In the genomic region with DNA sequence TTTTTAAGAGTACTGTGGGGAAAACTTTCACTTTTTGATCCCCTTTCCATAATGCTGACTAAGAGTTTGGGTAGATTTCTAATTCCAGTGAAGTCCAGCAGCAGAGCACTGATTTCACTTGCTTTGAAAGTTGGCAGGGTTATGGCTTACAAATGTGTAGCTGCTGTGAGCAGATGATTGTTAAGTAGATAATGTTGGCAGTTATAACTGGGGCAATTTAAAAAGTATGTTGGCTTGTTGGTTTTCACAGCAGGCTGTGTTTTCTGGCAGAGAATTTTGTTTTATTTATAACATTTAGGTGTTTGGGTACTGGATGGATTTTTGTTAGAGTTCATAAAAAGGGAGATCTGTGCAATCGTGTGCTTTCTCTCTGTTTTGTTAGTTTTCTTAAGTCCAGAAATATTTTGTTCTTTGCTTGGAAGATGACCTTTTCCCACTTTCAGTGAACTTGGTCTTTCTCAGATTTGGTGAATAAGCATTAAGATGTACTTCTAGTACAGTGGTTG, we compare ENCODE assay signal across 13 cellular contexts. TPM values are rescaled to one million over a fixed set of nuclear protein-coding genes. Genes with fewer than 3 reads are reported as not detected.
DNase-seq lines count a peak whose midpoint lies in the region; ATAC-seq and FAIRE-seq lines count a peak whose summit lies in the region.
"Had no signal": no experiment of that assay in that cellular context is flagged by ENCODE, and none has a peak within 500 bp of the region (broad histone marks: within the 10 kb centered on the region; RNA-seq: fewer than 3 reads in every experiment).

No MANE protein-coding gene starts in this region.

- H3K27ac Mint-ChIP-seq in T-cell, result no peak overlapping the region
- H3K27ac Mint-ChIP-seq: activated CD4-positive, alpha-beta T cell treated with anti-CD3 and anti-CD28 coated beads, Interleukin-2, amount 10 ng/mL, durations not matched to agents 24 days and 14 days had no signal

- CTCF ChIA-PET in T-cell (lab: Charles Lee), result no interaction called here

- no peaks in the 10 kb centered on the region for H3K9me3 Mint-ChIP-seq in T-cell
- H3K9me3 Mint-ChIP-seq: activated CD4-positive, alpha-beta T cell treated with anti-CD3 and anti-CD28 coated beads, Interleukin-2, amount 10 ng/mL, durations not matched to agents 24 days and 14 days had no signal

- peaks cover 0 to 17% (median 0%) of the 10 kb centered on the region in 3 donors for H3K4me1 Mint-ChIP-seq in T-cell

- peak; percentile 61 for DNase-seq in DMS 273 (lab: John Stamatoyannopoulos, UW; ENCODE audit: unreplicated experiment)
- DNase-seq in RCC 7860 (ENCODE audit: low spot score), result peak; percentile 11
- DNase-seq in fibroblast of peridontal ligament (ENCODE audit: extremely low read depth), result peak; percentile 91
- DNase-seq in non-pigmented ciliary epithelial cell (ENCODE audit: low read depth), result peak; percentile 28
- no peak for DNase-seq in NCI-H526 (lab: John Stamatoyannopoulos, UW)
- no peak for DNase-seq in T-cell
- DNase-seq: activated CD4-positive, alpha-beta T cell treated with anti-CD3 and anti-CD28 coated beads, Interleukin-2, amount 10 ng/mL, durations not matched to agents 24 days and 14 days; DMS79; NCI-H510A; stimulated activated CD4-positive, alpha-beta T cell treated with anti-CD3 and anti-CD28 coated beads, Interleukin-2, amount 100 ng/mL, for 24 hours had no signal

- peaks cover 4 to 20% of the 10 kb centered on the region in 2 donors for H3K27me3 Mint-ChIP-seq in T-cell

- ATAC-seq in HG03565 (IDR thresholded peaks at IDR 0.05; ENCODE audit: unreplicated experiment) (no peak), HG03159 (IDR thresholded peaks at IDR 0.05; ENCODE audit: unreplicated experiment) (no peak), T-cell (replicated peaks in 1 of 4) (no peak)

- no peak overlapping the region for H3K4me3 Mint-ChIP-seq in T-cell
- H3K4me3 Mint-ChIP-seq: activated CD4-positive, alpha-beta T cell treated with anti-CD3 and anti-CD28 coated beads, Interleukin-2, amount 10 ng/mL, durations not matched to agents 24 days and 14 days had no signal

- H3K36me3 Mint-ChIP-seq in T-cell, result no peaks in the 10 kb centered on the region

- POLR2A ChIA-PET in T-cell (lab: Charles Lee), result no interaction called here

- peak; percentile 78 for FAIRE-seq in RCC 7860 (lab: Jason Lieb, UNC)
- FAIRE-seq: bronchial epithelial cell had no signal

RNA-seq across cellular contexts. Expression of a gene that starts 31.4 kb away (rescaled TPM):
- total RNA-seq in T-cell, result 10 to 100 TPM; 10.6 to 30.3 (median 20.7) TPM

Comparison
In these comparisons a context has a peak if more than half of its experiments do, and no peak if none do; other contexts are left out.
1. DNase-seq: peak in DMS 273 (single experiment), RCC 7860 (single experiment), fibroblast of peridontal ligament (single experiment) and non-pigmented ciliary epithelial cell (single experiment); none in NCI-H526 (0 of 2) and T-cell (0 of 34).